ENCODE assay signal across 8 cellular contexts in the genomic region with DNA sequence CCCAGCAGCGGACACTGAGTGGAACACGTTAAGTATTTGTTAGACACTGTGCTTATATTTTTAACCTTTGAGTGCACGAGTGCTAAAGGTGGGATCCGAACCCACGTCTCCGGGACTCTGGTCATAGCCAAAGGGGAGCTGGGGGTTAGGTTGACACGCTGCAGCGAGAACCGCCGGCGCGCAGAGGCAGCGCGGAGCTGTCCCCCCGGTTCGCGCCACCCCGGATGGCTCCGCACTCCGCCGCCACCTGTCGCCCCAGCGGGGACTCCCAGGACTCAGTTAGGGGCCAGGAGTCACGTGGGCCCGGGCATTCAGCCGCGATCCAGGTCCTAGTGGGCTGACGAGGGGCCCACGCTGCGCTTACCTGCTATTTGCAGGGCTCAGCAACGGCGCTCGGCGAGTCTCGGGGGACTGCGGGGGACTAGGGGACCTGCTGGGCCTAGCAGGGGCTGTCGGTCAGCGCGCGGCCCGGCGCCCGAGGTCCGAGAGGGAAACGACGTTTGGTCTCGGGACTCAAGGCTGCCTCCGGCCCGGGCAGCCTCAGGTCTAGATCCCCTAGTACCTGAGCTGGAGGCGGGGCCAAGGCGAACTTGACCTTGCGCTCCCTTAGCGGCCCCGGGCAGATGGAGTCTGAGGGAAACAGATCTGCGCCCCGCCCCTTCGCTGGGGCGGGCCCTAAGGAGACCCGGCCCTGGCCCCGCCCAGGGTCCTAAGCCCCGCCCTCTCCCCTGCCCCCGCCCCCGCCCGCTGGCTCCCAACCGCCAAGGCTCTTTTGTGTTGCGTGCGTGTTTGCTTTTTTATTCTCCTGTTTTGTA. TPM values are rescaled to one million over a fixed set of nuclear protein-coding genes. Genes with fewer than 3 reads are reported as not detected.
DNase-seq lines count a peak whose midpoint lies in the region; ATAC-seq and TF ChIP-seq lines count a peak whose summit lies in the region.

Gene NMNAT3, minus strand, starts transcription at position 632 of the 815 bp plus-strand sequence. CDS start 50,248 bp downstream, outside the sequence.

- H3K9me3 ChIP-seq in Caco-2 = no peaks in the 10 kb centered on the region
- no peaks in the 10 kb centered on the region for H3K9me3 ChIP-seq in ovary
- no peaks in the 10 kb centered on the region for H3K9me3 ChIP-seq in testis

- H3K27ac Mint-ChIP-seq in Caco-2 (ENCODE audit: unreplicated experiment) = peak within 1 kb of the TSS; percentile 66
- no peak within 1 kb of the TSS for H3K27ac Mint-ChIP-seq in activated naive CD4-positive, alpha-beta T cell treated with anti-CD3 and anti-CD28 coated beads, Interleukin-2, amount 50 U/mL, for 24 hours

- TF ChIP-seq EP300 in ovary (IDR thresholded peaks at IDR 0.05) = no peak

- H3K4me1 Mint-ChIP-seq in Caco-2 (ENCODE audit: low read depth, unreplicated experiment) = peaks cover 7% of the 10 kb centered on the region
- peaks cover 9% of the 10 kb centered on the region for H3K4me1 Mint-ChIP-seq in activated naive CD4-positive, alpha-beta T cell treated with anti-CD3 and anti-CD28 coated beads, Interleukin-2, amount 50 U/mL, for 24 hours

- CTCF ChIA-PET in Caco-2 (lab: Charles Lee) = interaction anchor here (0.9 kb wide), 1 partner anchor 40 kb away, joined by 3 read pairs; no protein-coding TSS in a partner anchor
- CTCF ChIA-PET in RWPE1 (lab: Yijun Ruan, JAX) = no interaction called here

- ATAC-seq in GM21447 (IDR thresholded peaks at IDR 0.05; ENCODE audit: unreplicated experiment) = peak; percentile 97
- ATAC-seq in Right ventricle myocardium superior (ENCODE audit: poor library complexity) = peak; percentile 100

- peak within 1 kb of the TSS; percentile 65 for H3K4me3 ChIP-seq in Caco-2 (ENCODE audit: low read depth, low read length)
- H3K4me3 ChIP-seq in ovary = peak within 1 kb of the TSS; percentile 84
- H3K4me3 ChIP-seq in testis = peak within 1 kb of the TSS; percentile 69 to 76

- TF ChIP-seq POLR2A in ovary (IDR thresholded peaks at IDR 0.05) = no peak
- no peak for TF ChIP-seq POLR2A in testis (IDR thresholded peaks at IDR 0.05)

- peak within 1 kb of the TSS; percentile 82 for H3K4me3 Mint-ChIP-seq in Caco-2 (ENCODE audit: unreplicated experiment)
- H3K4me3 Mint-ChIP-seq in activated naive CD4-positive, alpha-beta T cell treated with anti-CD3 and anti-CD28 coated beads, Interleukin-2, amount 50 U/mL, for 24 hours = peak within 1 kb of the TSS; percentile 83

- WGBS in ovary, 3 donors = 1 to 8% (median 2%) methylated on average over 64 to 67 of the region's 67 CpGs
- WGBS in testis, 2 donors = 3 to 6% methylated on average over 31 to 58 of the region's 67 CpGs

- H3K27me3 Mint-ChIP-seq in Caco-2 (ENCODE audit: insufficient read depth, unreplicated experiment) = no peaks in the 10 kb centered on the region
- H3K27me3 Mint-ChIP-seq in activated naive CD4-positive, alpha-beta T cell treated with anti-CD3 and anti-CD28 coated beads, Interleukin-2, amount 50 U/mL, for 24 hours = no peaks in the 10 kb centered on the region

- no TSS peak for BruUV-seq in Caco-2 (replicated peaks; lab: Mats Ljungman, UMichigan)

- no peak within 1 kb of the TSS for H3K27ac ChIP-seq in RWPE1
- peak within 1 kb of the TSS; percentile 7 to 51 for H3K27ac ChIP-seq in ovary
- peak within 1 kb of the TSS in 1 of 2 donors; percentile 52 for H3K27ac ChIP-seq in testis

- intact Hi-C loops in Caco-2 (cut with micrococcal nuclease; ENCODE audit: unreplicated experiment) = loop anchor here (1.0 kb wide), 3 partner anchors 18 to 89 kb away; no protein-coding TSS in a partner anchor
- intact Hi-C loops in Right ventricle myocardium superior (cut with DNase I) = no loop called here
- intact Hi-C loops in ovary (cut with DNase I) = loop anchor here in 2 of 4 donors (5.0 to 10.0 kb wide), 2 partner anchors 123 to 1415 kb away; no protein-coding TSS in a partner anchor
- intact Hi-C loops in testis (cut with DNase I; ENCODE audit: low total_unique reads) = no loop called here

- DNase-seq in Caco-2 (peak; percentile 85 to 87), HuH-7 (ENCODE audit: low spot score) (peak; percentile 31), RWPE1 (ENCODE audit: low spot score) (peak; percentile 91), Right ventricle myocardium superior (peak; percentile 93), ovary (peak; percentile 86 to 92 (median 89)), testis (peak; percentile 90)

- H3K36me3 ChIP-seq in Caco-2 (ENCODE audit: control insufficient read depth, insufficient read depth, low read length) (no peaks in the 10 kb centered on the region; the same call in 1 of the 2 replicates), ovary (no peaks in the 10 kb centered on the region), testis (ENCODE audit: low read depth, missing control alignments) (no peaks in the 10 kb centered on the region)

- no peaks in the 10 kb centered on the region for H3K9me3 Mint-ChIP-seq in Caco-2 (ENCODE audit: unreplicated experiment)
- no peaks in the 10 kb centered on the region for H3K9me3 Mint-ChIP-seq in activated naive CD4-positive, alpha-beta T cell treated with anti-CD3 and anti-CD28 coated beads, Interleukin-2, amount 50 U/mL, for 24 hours

- H3K27me3 ChIP-seq in Caco-2 (replicated peaks; ENCODE audit: control insufficient read depth, insufficient read depth, low read length) = no peaks in the 10 kb centered on the region
- no peaks in the 10 kb centered on the region for H3K27me3 ChIP-seq in ovary
- no peaks in the 10 kb centered on the region for H3K27me3 ChIP-seq in testis

- H3K4me1 ChIP-seq in Caco-2 (0 out of 2 replicates have a peak, but pooled peaks cover 7% of the 10 kb centered on the region), ovary (ENCODE audit: insufficient read depth) (peaks cover 2% of the 10 kb centered on the region), testis (peaks cover 5% of the 10 kb centered on the region)

- peaks cover 5% of the 10 kb centered on the region for H3K36me3 Mint-ChIP-seq in Caco-2 (ENCODE audit: insufficient read depth, unreplicated experiment)
- no peaks in the 10 kb centered on the region for H3K36me3 Mint-ChIP-seq in activated naive CD4-positive, alpha-beta T cell treated with anti-CD3 and anti-CD28 coated beads, Interleukin-2, amount 50 U/mL, for 24 hours

- POLR2A ChIA-PET in Caco-2 (lab: Charles Lee) (no interaction called here), RWPE1 (lab: Yijun Ruan, JAX; ENCODE audit: low non-redundant PET) (no interaction called here)

- TF ChIP-seq CTCF in Caco-2 (IDR thresholded peaks at IDR 0.05; ENCODE audit: insufficient read depth in 1 of 2, low read depth in 1 of 2, low read length in 1 of 2, severe bottlenecking in 1 of 2, unreplicated experiment in 1 of 2) = peak in 1 of 2 experiments; percentile 31
- TF ChIP-seq CTCF in RWPE1 (conservative IDR thresholded peaks at IDR 0.05; ENCODE audit: low read depth) = no peak
- no peak for TF ChIP-seq CTCF in ovary (IDR thresholded peaks at IDR 0.05)
- no peak for TF ChIP-seq CTCF in testis (IDR thresholded peaks at IDR 0.05)

RNA-seq across cellular contexts. Expression of gene NMNAT3, which starts in this region (rescaled TPM):
- total RNA-seq in Caco-2 (2022) (17.5 and 17.6 TPM in 2 replicates), Right ventricle myocardium superior (12.1 TPM), ovary (10 to 100 TPM; 19.0 to 31.2 (median 23.6) TPM), testis (10 to 100 TPM; 21.1 to 23.9 TPM)
- polyA plus RNA-seq in ovary (10 to 100 TPM; 15.8 to 21.1 TPM), testis (ENCODE audit: insufficient read depth, low read depth, low replicate concordance) (76.5 TPM)

Comparison
In these comparisons a context has a peak if more than half of its experiments do, and no peak if none do; other contexts are left out.
1. DNase-seq: peak in every context shown above with its lines; median percentile 93 in Right ventricle myocardium superior; 91 in RWPE1; 90 in testis; 89 in ovary; 86 in Caco-2; 31 in HuH-7.